In the genomic region with DNA sequence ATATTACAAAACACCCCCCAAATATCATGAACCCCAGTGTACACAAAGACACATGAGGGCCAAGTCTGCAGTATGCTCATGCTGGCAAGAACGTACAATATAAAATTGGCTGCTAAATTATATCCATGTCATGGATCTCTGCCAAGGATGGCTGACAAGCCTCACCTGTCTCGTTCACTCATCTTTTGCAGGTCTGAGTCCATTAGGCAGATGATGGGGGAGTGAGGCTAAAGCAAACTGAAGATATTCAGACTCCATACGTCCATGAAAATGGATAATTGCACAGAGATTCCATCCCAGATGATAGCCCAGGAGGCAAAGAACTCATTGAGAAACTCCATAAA, we compare ENCODE assay signal across 13 cellular contexts.
A peak's percentile ranks its signal among the peaks of the same experiment; 100 is the strongest.
DNase-seq lines count a peak whose midpoint lies in the region; ATAC-seq and TF ChIP-seq lines count a peak whose summit lies in the region.
"Had no signal": no experiment of that assay in that cellular context is flagged by ENCODE, and none has a peak within 500 bp of the region (broad histone marks: within the 10 kb centered on the region; RNA-seq: fewer than 3 reads in every experiment).

No MANE protein-coding gene starts in this region.

- no TSS peak for BruUV-seq in Caco-2 (replicated peaks; lab: Mats Ljungman, UMichigan)

- ATAC-seq in HG03108 (IDR thresholded peaks at IDR 0.05; ENCODE audit: unreplicated experiment), result no peak
- no peak for ATAC-seq in WTC11
- ATAC-seq in GM18511 (IDR thresholded peaks at IDR 0.05; ENCODE audit: unreplicated experiment), result no peak
- ATAC-seq: GM23338 had no signal

- intact Hi-C loops in Caco-2 (cut with micrococcal nuclease; ENCODE audit: unreplicated experiment), result no loop called here

- H3K27me3 Mint-ChIP-seq in Caco-2 (ENCODE audit: insufficient read depth, unreplicated experiment) (no peaks in the 10 kb centered on the region), WTC11 (ENCODE audit: low read depth) (peaks cover 5% of the 10 kb centered on the region)

- H3K9me3 ChIP-seq in Caco-2, result no peaks in the 10 kb centered on the region; the same call in 1 of the 2 replicates
- H3K9me3 ChIP-seq: SJSA1 had no signal

- no peak for TF ChIP-seq CTCF in Caco-2 (IDR thresholded peaks at IDR 0.05; ENCODE audit: insufficient read depth in 1 of 2, low read depth in 1 of 2, low read length in 1 of 2, severe bottlenecking in 1 of 2, unreplicated experiment in 1 of 2)
- no peak for TF ChIP-seq CTCF in WTC11 (IDR thresholded peaks at IDR 0.05)

- no peaks in the 10 kb centered on the region for H3K36me3 ChIP-seq in Caco-2 (ENCODE audit: control insufficient read depth, insufficient read depth, low read length)
- H3K36me3 ChIP-seq: SJSA1 had no signal

- peaks cover 35% of the 10 kb centered on the region for H3K4me1 ChIP-seq in Caco-2
- H3K4me1 ChIP-seq: SJSA1 had no signal

- H3K4me3 ChIP-seq in Caco-2 (ENCODE audit: low read depth, low read length), result no peak overlapping the region
- H3K4me3 ChIP-seq: GM23338, SJSA1 had no signal

- H3K4me1 Mint-ChIP-seq in Caco-2 (ENCODE audit: low read depth, unreplicated experiment), result peaks cover 24% of the 10 kb centered on the region
- no peaks in the 10 kb centered on the region for H3K4me1 Mint-ChIP-seq in WTC11
- H3K4me1 Mint-ChIP-seq: CD4-positive, CD25-positive, alpha-beta regulatory T cell; GM23338 had no signal

- no peaks in the 10 kb centered on the region for H3K27me3 ChIP-seq in Caco-2 (replicated peaks; ENCODE audit: control insufficient read depth, insufficient read depth, low read length)
- H3K27me3 ChIP-seq: SJSA1 had no signal

- DNase-seq in Caco-2 (no peak), NCI-H1105 (lab: John Stamatoyannopoulos, UW) (peak; percentile 58), NCI-H69 (lab: John Stamatoyannopoulos, UW) (peak; percentile 74), myocyte (ENCODE audit: low read depth) (peak; percentile 14), WTC11 (ENCODE audit: low spot score) (no peak)
- DNase-seq: CD4-positive, CD25-positive, alpha-beta regulatory T cell; KBM-7; NCI-H1930; SW 1271 had no signal

- H3K4me3 Mint-ChIP-seq in Caco-2 (ENCODE audit: unreplicated experiment), result peak overlapping the region; percentile 35
- no peak overlapping the region for H3K4me3 Mint-ChIP-seq in WTC11
- H3K4me3 Mint-ChIP-seq: CD4-positive, CD25-positive, alpha-beta regulatory T cell; GM23338 had no signal

- H3K36me3 Mint-ChIP-seq in Caco-2 (ENCODE audit: insufficient read depth, unreplicated experiment) (no peaks in the 10 kb centered on the region), WTC11 (peaks cover 19% of the 10 kb centered on the region)
- H3K36me3 Mint-ChIP-seq: CD4-positive, CD25-positive, alpha-beta regulatory T cell had no signal

- H3K27ac Mint-ChIP-seq in Caco-2 (ENCODE audit: unreplicated experiment), result peak overlapping the region; percentile 72
- H3K27ac Mint-ChIP-seq in WTC11, result no peak overlapping the region
- H3K27ac Mint-ChIP-seq: CD4-positive, CD25-positive, alpha-beta regulatory T cell; GM23338 had no signal

- POLR2A ChIA-PET in Caco-2 (lab: Charles Lee) (no interaction called here), WTC11 (lab: Charles Lee) (no interaction called here)

- H3K9me3 Mint-ChIP-seq in Caco-2 (ENCODE audit: unreplicated experiment), result peaks cover 15% of the 10 kb centered on the region
- peaks cover 29% of the 10 kb centered on the region for H3K9me3 Mint-ChIP-seq in WTC11

- CTCF ChIA-PET in Caco-2 (lab: Charles Lee), result no interaction called here
- CTCF ChIA-PET in WTC11 (lab: Charles Lee), result no interaction called here

TF ChIP-seq in WTC11, 78 proteins besides CTCF, POLR2A, EP300 and RAD21:
- TF ChIP-seq, protein P1, sequence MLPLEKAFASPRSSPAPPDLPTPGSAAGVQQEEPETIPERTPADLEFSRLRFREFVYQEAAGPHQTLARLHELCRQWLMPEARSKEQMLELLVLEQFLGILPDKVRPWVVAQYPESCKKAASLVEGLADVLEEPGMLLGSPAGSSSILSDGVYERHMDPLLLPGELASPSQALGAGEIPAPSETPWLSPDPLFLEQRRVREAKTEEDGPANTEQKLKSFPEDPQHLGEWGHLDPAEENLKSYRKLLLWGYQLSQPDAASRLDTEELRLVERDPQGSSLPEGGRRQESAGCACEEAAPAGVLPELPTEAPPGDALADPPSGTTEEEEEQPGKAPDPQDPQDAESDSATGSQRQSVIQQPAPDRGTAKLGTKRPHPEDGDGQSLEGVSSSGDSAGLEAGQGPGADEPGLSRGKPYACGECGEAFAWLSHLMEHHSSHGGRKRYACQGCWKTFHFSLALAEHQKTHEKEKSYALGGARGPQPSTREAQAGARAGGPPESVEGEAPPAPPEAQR (CRISPR knock-in tag; IDR thresholded peaks at IDR 0.05), result no peak
- TF ChIP-seq EMX1 (CRISPR knock-in tag; IDR thresholded peaks at IDR 0.05) (no peak), SP1 (CRISPR knock-in tag; conservative IDR thresholded peaks at IDR 0.05) (no peak), ZNF317 (CRISPR knock-in tag; IDR thresholded peaks at IDR 0.05; ENCODE audit: borderline replicate concordance, low read depth) (no peak), TCF7 (CRISPR knock-in tag; IDR thresholded peaks at IDR 0.05; ENCODE audit: low read depth) (no peak), GTF2I (CRISPR knock-in tag; conservative IDR thresholded peaks at IDR 0.05) (no peak), HMGA2 (CRISPR knock-in tag; IDR thresholded peaks at IDR 0.05) (no peak), OVOL2 (CRISPR knock-in tag; IDR thresholded peaks at IDR 0.05; ENCODE audit: borderline replicate concordance) (no peak), TEAD4 (CRISPR knock-in tag; IDR thresholded peaks at IDR 0.05) (no peak), MXD4 (CRISPR knock-in tag; IDR thresholded peaks at IDR 0.05; ENCODE audit: borderline replicate concordance) (no peak), FOXJ3 (CRISPR knock-in tag; IDR thresholded peaks at IDR 0.05; ENCODE audit: borderline replicate concordance) (no peak), PRRX2 (CRISPR knock-in tag; IDR thresholded peaks at IDR 0.05) (no peak), CBFB (CRISPR knock-in tag; IDR thresholded peaks at IDR 0.05; ENCODE audit: low read depth) (no peak)
- TF ChIP-seq, protein P2, sequence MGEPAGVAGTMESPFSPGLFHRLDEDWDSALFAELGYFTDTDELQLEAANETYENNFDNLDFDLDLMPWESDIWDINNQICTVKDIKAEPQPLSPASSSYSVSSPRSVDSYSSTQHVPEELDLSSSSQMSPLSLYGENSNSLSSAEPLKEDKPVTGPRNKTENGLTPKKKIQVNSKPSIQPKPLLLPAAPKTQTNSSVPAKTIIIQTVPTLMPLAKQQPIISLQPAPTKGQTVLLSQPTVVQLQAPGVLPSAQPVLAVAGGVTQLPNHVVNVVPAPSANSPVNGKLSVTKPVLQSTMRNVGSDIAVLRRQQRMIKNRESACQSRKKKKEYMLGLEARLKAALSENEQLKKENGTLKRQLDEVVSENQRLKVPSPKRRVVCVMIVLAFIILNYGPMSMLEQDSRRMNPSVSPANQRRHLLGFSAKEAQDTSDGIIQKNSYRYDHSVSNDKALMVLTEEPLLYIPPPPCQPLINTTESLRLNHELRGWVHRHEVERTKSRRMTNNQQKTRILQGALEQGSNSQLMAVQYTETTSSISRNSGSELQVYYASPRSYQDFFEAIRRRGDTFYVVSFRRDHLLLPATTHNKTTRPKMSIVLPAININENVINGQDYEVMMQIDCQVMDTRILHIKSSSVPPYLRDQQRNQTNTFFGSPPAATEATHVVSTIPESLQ (CRISPR knock-in tag; IDR thresholded peaks at IDR 0.05), result no peak
- TF ChIP-seq, protein P3, sequence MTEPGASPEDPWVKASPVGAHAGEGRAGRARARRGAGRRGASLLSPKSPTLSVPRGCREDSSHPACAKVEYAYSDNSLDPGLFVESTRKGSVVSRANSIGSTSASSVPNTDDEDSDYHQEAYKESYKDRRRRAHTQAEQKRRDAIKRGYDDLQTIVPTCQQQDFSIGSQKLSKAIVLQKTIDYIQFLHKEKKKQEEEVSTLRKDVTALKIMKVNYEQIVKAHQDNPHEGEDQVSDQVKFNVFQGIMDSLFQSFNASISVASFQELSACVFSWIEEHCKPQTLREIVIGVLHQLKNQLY (CRISPR knock-in tag; IDR thresholded peaks at IDR 0.05), result no peak
- TF ChIP-seq, protein P4, sequence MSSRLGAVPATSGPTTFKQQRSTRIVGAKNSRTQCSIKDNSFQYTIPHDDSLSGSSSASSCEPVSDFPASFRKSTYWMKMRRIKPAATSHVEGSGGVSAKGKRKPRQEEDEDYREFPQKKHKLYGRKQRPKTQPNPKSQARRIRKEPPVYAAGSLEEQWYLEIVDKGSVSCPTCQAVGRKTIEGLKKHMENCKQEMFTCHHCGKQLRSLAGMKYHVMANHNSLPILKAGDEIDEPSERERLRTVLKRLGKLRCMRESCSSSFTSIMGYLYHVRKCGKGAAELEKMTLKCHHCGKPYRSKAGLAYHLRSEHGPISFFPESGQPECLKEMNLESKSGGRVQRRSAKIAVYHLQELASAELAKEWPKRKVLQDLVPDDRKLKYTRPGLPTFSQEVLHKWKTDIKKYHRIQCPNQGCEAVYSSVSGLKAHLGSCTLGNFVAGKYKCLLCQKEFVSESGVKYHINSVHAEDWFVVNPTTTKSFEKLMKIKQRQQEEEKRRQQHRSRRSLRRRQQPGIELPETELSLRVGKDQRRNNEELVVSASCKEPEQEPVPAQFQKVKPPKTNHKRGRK (CRISPR knock-in tag; IDR thresholded peaks at IDR 0.05; ENCODE audit: borderline replicate concordance), result no peak

Comparison
In these comparisons a context has a peak if more than half of its experiments do, and no peak if none do; other contexts are left out.
1. DNase-seq: peak in NCI-H1105 (single experiment), NCI-H69 (single experiment) and myocyte (single experiment); none in Caco-2 (0 of 2) and WTC11 (single experiment).